Comparison of ENCODE assay signal across 8 cellular contexts in the genomic region with DNA sequence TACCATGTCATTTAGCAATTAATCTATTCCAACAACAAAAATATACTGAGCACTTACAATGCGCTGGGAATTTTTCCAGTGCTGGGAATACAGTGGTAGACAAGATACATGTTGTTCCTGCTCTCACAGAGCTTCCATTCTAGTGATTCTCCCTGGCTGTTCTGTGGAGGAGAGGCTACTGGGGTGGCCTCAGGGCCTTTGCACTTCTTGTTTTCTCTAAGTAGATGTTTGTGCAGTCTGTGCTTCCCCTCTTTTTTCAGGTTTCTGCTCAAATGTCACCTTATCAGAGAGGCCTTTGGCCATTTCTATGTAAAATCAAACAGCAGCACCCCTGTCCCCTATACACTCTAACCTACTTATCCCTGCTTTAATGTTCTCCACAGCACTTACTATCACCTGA.
"Had no signal": no experiment of that assay in that cellular context is flagged by ENCODE, and none has a peak within 500 bp of the region (broad histone marks: within the 10 kb centered on the region; RNA-seq: fewer than 3 reads in every experiment).

No MANE protein-coding gene starts in this region.

- H3K27ac ChIP-seq: HL-60 had no signal

- H3K36me3 ChIP-seq: HAP-1 had no signal

- H3K9ac ChIP-seq: GM23248 had no signal

- H3K4me3 ChIP-seq: GM23248, HAP-1 had no signal

- H3K9me3 Mint-ChIP-seq: IgD-negative memory B cell had no signal

- H3K27ac Mint-ChIP-seq: IgD-negative memory B cell had no signal

- H3K4me3 Mint-ChIP-seq: IgD-negative memory B cell had no signal

- H3K27me3 Mint-ChIP-seq: IgD-negative memory B cell had no signal

- H2AFZ ChIP-seq: GM23248 had no signal

- H3K9me3 ChIP-seq: HAP-1 had no signal

- DNase-seq: GOT3, H7 had no signal

- FAIRE-seq: HepG2 had no signal

- ATAC-seq: HCT116, HepG2 had no signal
